18 cellular contexts compared by ENCODE assay signal in genomic region chr18:47898696-47899095, GRCh38. TPM values are rescaled to one million over a fixed set of nuclear protein-coding genes. Genes with fewer than 3 reads are reported as not detected.
DNase-seq lines count a peak whose midpoint lies in the region; ATAC-seq and TF ChIP-seq lines count a peak whose summit lies in the region.
"Had no signal": no experiment of that assay in that cellular context is flagged by ENCODE, and none has a peak within 500 bp of the region (broad histone marks: within the 10 kb centered on the region; RNA-seq: fewer than 3 reads in every experiment).

No MANE protein-coding gene starts in this region.

- intact Hi-C loops in activated T-helper 2 cell treated with anti-CD3 and anti-CD28 coated beads, Interferon-gamma antibody, Interleukin-2, Interleukin-4, amounts not matched to agents 10 μg/mL and 5 μg/mL and 100 μg/mL, durations not matched to agents 14 hours and 24 hours and 36 hours (cut with micrococcal nuclease), result no loop called here
- intact Hi-C loops in left ventricle myocardium superior (cut with micrococcal nuclease), result no loop called here

- TF ChIP-seq CTCF in nephron progenitor cell (IDR thresholded peaks at IDR 0.05) (no peak), GM10248 (IDR thresholded peaks at IDR 0.05; ENCODE audit: control extremely low read depth, extremely low read depth, low read depth, missing control alignments) (no peak)

- CTCF ChIA-PET in GM10248 (lab: Yijun Ruan, JAX), result interaction anchor here (1.1 to 1.3 kb wide), 2 partner anchors 8 to 11 kb away, joined by 3 read pairs; no protein-coding TSS in a partner anchor

- no peak overlapping the region for H3K9ac ChIP-seq in HUES48 (ENCODE audit: low read depth, low read length)

- no peaks in the 10 kb centered on the region for H3K27me3 ChIP-seq in HUES48 (ENCODE audit: control insufficient read depth, insufficient read depth, low read length)
- H3K27me3 ChIP-seq: colonic mucosa, vagina had no signal

- H3K4me3 ChIP-seq in HUES48 (ENCODE audit: low read depth, low read length), result peak overlapping the region; percentile 15; the same call in 1 of the 2 replicates
- H3K4me3 ChIP-seq: colonic mucosa, vagina had no signal

- peak; percentile 99 for DNase-seq in NCI-H146 treated with DMSO at 0.1 percent for 48 hours (lab: John Stamatoyannopoulos, UW; ENCODE audit: unreplicated experiment)
- no peak for DNase-seq in activated T-helper 2 cell treated with anti-CD3 and anti-CD28 coated beads, Interferon-gamma antibody, Interleukin-2, Interleukin-4, amounts not matched to agents 10 μg/mL and 5 μg/mL and 100 μg/mL, durations not matched to agents 14 hours and 24 hours and 36 hours (ENCODE audit: low spot score)
- no peak for DNase-seq in nephron progenitor cell
- DNase-seq in GM10248 (ENCODE audit: extremely low spot score), result no peak
- no peak for DNase-seq in left ventricle myocardium superior
- DNase-seq in NK-92 treated with Interleukin-12 subunit alpha and Interleukin-12 subunit beta, amount 100 ng/mL, for 24 hours (lab: John Stamatoyannopoulos, UW), result no peak
- DNase-seq: activated CD4-positive, alpha-beta T cell treated with anti-CD3 and anti-CD28 coated beads, Interleukin-2, amount 50 U/mL, for 48 hours; colonic mucosa; EL; KBM-7; left cardiac atrium; NCI-H187 treated with DMSO at 0.1 percent for 48 hours; stimulated activated CD4-positive, alpha-beta T cell treated with anti-CD3 and anti-CD28 coated beads, Interleukin-12 subunit alpha, Interleukin-12 subunit beta, amount 100 ng/mL, for 4 hours had no signal

- H3K27ac Mint-ChIP-seq in activated T-helper 2 cell treated with anti-CD3 and anti-CD28 coated beads, Interferon-gamma antibody, Interleukin-2, Interleukin-4, amounts not matched to agents 10 μg/mL and 5 μg/mL and 100 μg/mL, durations not matched to agents 14 hours and 24 hours and 36 hours, result peak overlapping the region; percentile 18
- peak overlapping the region; percentile 77 for H3K27ac Mint-ChIP-seq in nephron progenitor cell
- H3K27ac Mint-ChIP-seq: stimulated activated naive CD8-positive, alpha-beta T cell treated with anti-CD3 and anti-CD28 coated beads, Interleukin-15, Interleukin-2, amounts not matched to agents 100 ng/mL and 50 ng/mL, for 24 hours had no signal

- peaks cover 22% of the 10 kb centered on the region for H3K36me3 ChIP-seq in HUES48 (ENCODE audit: control insufficient read depth, insufficient read depth, low read length)
- H3K36me3 ChIP-seq: colonic mucosa, vagina had no signal

- H3K4me3 Mint-ChIP-seq in activated T-helper 2 cell treated with anti-CD3 and anti-CD28 coated beads, Interferon-gamma antibody, Interleukin-2, Interleukin-4, amounts not matched to agents 10 μg/mL and 5 μg/mL and 100 μg/mL, durations not matched to agents 14 hours and 24 hours and 36 hours (ENCODE audit: low read depth), result no peak overlapping the region
- H3K4me3 Mint-ChIP-seq in nephron progenitor cell, result no peak overlapping the region
- H3K4me3 Mint-ChIP-seq: stimulated activated naive CD8-positive, alpha-beta T cell treated with anti-CD3 and anti-CD28 coated beads, Interleukin-15, Interleukin-2, amounts not matched to agents 100 ng/mL and 50 ng/mL, for 24 hours had no signal

- H3K36me3 Mint-ChIP-seq in activated T-helper 2 cell treated with anti-CD3 and anti-CD28 coated beads, Interferon-gamma antibody, Interleukin-2, Interleukin-4, amounts not matched to agents 10 μg/mL and 5 μg/mL and 100 μg/mL, durations not matched to agents 14 hours and 24 hours and 36 hours (ENCODE audit: low read depth), result peaks cover 90% of the 10 kb centered on the region
- peaks cover 72% of the 10 kb centered on the region for H3K36me3 Mint-ChIP-seq in nephron progenitor cell (ENCODE audit: low read depth)

- H3K9me3 Mint-ChIP-seq in activated T-helper 2 cell treated with anti-CD3 and anti-CD28 coated beads, Interferon-gamma antibody, Interleukin-2, Interleukin-4, amounts not matched to agents 10 μg/mL and 5 μg/mL and 100 μg/mL, durations not matched to agents 14 hours and 24 hours and 36 hours, result peaks cover 19% of the 10 kb centered on the region
- peaks cover 32% of the 10 kb centered on the region for H3K9me3 Mint-ChIP-seq in nephron progenitor cell

- H3K4me1 ChIP-seq in HUES48 (ENCODE audit: control insufficient read depth, insufficient read depth, low read length), result peaks cover 84% of the 10 kb centered on the region

- peak overlapping the region; percentile 75 for H3K27ac ChIP-seq in HUES48 (ENCODE audit: low read depth, low read length)
- H3K27ac ChIP-seq: C4-2B, colonic mucosa, vagina had no signal

- POLR2A ChIA-PET in GM10248 (lab: Yijun Ruan, JAX), result no interaction called here

- no peaks in the 10 kb centered on the region for H3K27me3 Mint-ChIP-seq in activated T-helper 2 cell treated with anti-CD3 and anti-CD28 coated beads, Interferon-gamma antibody, Interleukin-2, Interleukin-4, amounts not matched to agents 10 μg/mL and 5 μg/mL and 100 μg/mL, durations not matched to agents 14 hours and 24 hours and 36 hours (ENCODE audit: low read depth)
- H3K27me3 Mint-ChIP-seq in nephron progenitor cell (ENCODE audit: low read depth, poor library complexity), result no peaks in the 10 kb centered on the region
- H3K27me3 Mint-ChIP-seq: stimulated activated naive CD8-positive, alpha-beta T cell treated with anti-CD3 and anti-CD28 coated beads, Interleukin-15, Interleukin-2, amounts not matched to agents 100 ng/mL and 50 ng/mL, for 24 hours had no signal

- ATAC-seq in left ventricle myocardium superior, result no peak
- ATAC-seq: HCT116, left cardiac atrium had no signal

- H3K9me3 ChIP-seq in HUES48 (ENCODE audit: control insufficient read depth, insufficient read depth, low read length), result no peaks in the 10 kb centered on the region
- H3K9me3 ChIP-seq: colonic mucosa had no signal

- peaks cover 90% of the 10 kb centered on the region for H3K4me1 Mint-ChIP-seq in activated T-helper 2 cell treated with anti-CD3 and anti-CD28 coated beads, Interferon-gamma antibody, Interleukin-2, Interleukin-4, amounts not matched to agents 10 μg/mL and 5 μg/mL and 100 μg/mL, durations not matched to agents 14 hours and 24 hours and 36 hours (ENCODE audit: low read depth)
- peaks cover 54% of the 10 kb centered on the region for H3K4me1 Mint-ChIP-seq in nephron progenitor cell

RNA-seq across cellular contexts. Expression of gene SMAD2, which starts 31.8 kb away (rescaled TPM):
- 353 and 358 TPM in 2 replicates for total RNA-seq in activated T-helper 2 cell treated with anti-CD3 and anti-CD28 coated beads, Interferon-gamma antibody, Interleukin-2, Interleukin-4, amounts not matched to agents 10 μg/mL and 5 μg/mL and 100 μg/mL, durations not matched to agents 14 hours and 24 hours and 36 hours
- 74.8 TPM for total RNA-seq in left ventricle myocardium superior
